8 cellular contexts compared by ENCODE assay signal in genomic region chr15:82647835-82648256, GRCh38. TPM values are rescaled to one million over a fixed set of nuclear protein-coding genes. Genes with fewer than 3 reads are reported as not detected.
DNase-seq lines count a peak whose midpoint lies in the region; ATAC-seq, FAIRE-seq and TF ChIP-seq lines count a peak whose summit lies in the region.
"Had no signal": no experiment of that assay in that cellular context is flagged by ENCODE, and none has a peak within 500 bp of the region (broad histone marks: within the 10 kb centered on the region; RNA-seq: fewer than 3 reads in every experiment).

No MANE protein-coding gene starts in this region.

- no peak for FAIRE-seq in endothelial cell of umbilical vein (lab: Jason Lieb, UNC)

- H4K20me1 ChIP-seq in endothelial cell of umbilical vein (replicated peaks; ENCODE audit: control insufficient read depth, extremely low read depth, insufficient read depth, low read length) = no peaks in the 10 kb centered on the region

- H3K4me1 ChIP-seq in endothelial cell of umbilical vein (ENCODE audit: control insufficient read depth, extremely low read depth, insufficient read depth, low read length) = no peaks in the 10 kb centered on the region
- H3K4me1 ChIP-seq in tibial nerve = peaks cover 0 to 41% (median 16%) of the 10 kb centered on the region in 4 donors

- H3K27ac ChIP-seq in endothelial cell of umbilical vein (ENCODE audit: insufficient read depth, low read depth, low read length) (no peak overlapping the region), tibial nerve (peak overlapping the region; percentile 44 to 89 (median 60))

- dilution Hi-C loops in endothelial cell of umbilical vein (cut with MboI; ENCODE audit: extremely low pct_ligation_motif_present, low sequenced_read_pairs) = no loop called here

- no peaks in the 10 kb centered on the region for H3K9me3 Mint-ChIP-seq in HFFc6
- H3K9me3 Mint-ChIP-seq: T-helper 1 cell treated with Interleukin-12 subunit alpha and Interleukin-12 subunit beta and Interleukin-4 antibody, amounts not matched to agents 30 μg/mL and 1 μg/mL, for 36 hours had no signal

- TF ChIP-seq POLR2A in endothelial cell of umbilical vein (IDR thresholded peaks at IDR 0.05; ENCODE audit: low read depth, low read length) = no peak
- TF ChIP-seq POLR2A in tibial nerve (IDR thresholded peaks at IDR 0.05) = no peak

- H3K36me3 Mint-ChIP-seq in HFFc6 (ENCODE audit: low read depth) = no peaks in the 10 kb centered on the region

- TF ChIP-seq CTCF in HFFc6 (IDR thresholded peaks at IDR 0.05) (no peak), endothelial cell of umbilical vein (IDR thresholded peaks at IDR 0.05; ENCODE audit: extremely low read depth in 1 of 2, insufficient read depth in 1 of 2, low read depth in 1 of 2, low read length in 2 of 2) (no peak), omental fat pad (IDR thresholded peaks at IDR 0.05) (no peak), tibial nerve (IDR thresholded peaks at IDR 0.05) (no peak)

- no peaks in the 10 kb centered on the region for H3K36me3 ChIP-seq in endothelial cell of umbilical vein (ENCODE audit: control insufficient read depth in 2 of 2, extremely low read depth in 1 of 2, insufficient read depth in 2 of 2, low read length in 2 of 2)
- H3K36me3 ChIP-seq in tibial nerve = no peaks in the 10 kb centered on the region

- no peak overlapping the region for H3K27ac Mint-ChIP-seq in HFFc6
- H3K27ac Mint-ChIP-seq: T-helper 1 cell treated with Interleukin-12 subunit alpha and Interleukin-12 subunit beta and Interleukin-4 antibody, amounts not matched to agents 30 μg/mL and 1 μg/mL, for 36 hours had no signal

- intact Hi-C loops in endothelial cell of umbilical vein (cut with micrococcal nuclease) = no loop called here

- CTCF ChIA-PET in endothelial cell of umbilical vein (lab: Charles Lee) = no interaction called here

- no peak overlapping the region for H3K4me2 ChIP-seq in endothelial cell of umbilical vein (ENCODE audit: insufficient read depth, low read length)

- H2AFZ ChIP-seq in endothelial cell of umbilical vein (ENCODE audit: low read depth, low read length) = no peak overlapping the region

- peak; percentile 50 for ATAC-seq in omental fat pad (ENCODE audit: low FRiP score)

- H3K9ac ChIP-seq in endothelial cell of umbilical vein (replicated peaks; ENCODE audit: extremely low read depth, insufficient read depth, low read length) = no peak overlapping the region

- no peak for TF ChIP-seq EP300 in tibial nerve (IDR thresholded peaks at IDR 0.05)

- BruUV-seq in endothelial cell of umbilical vein (replicated peaks; lab: Mats Ljungman, UMichigan) = no TSS peak

- 0 to 3% methylated on average over 11 to 16 of the region's 49 CpGs for WGBS in tibial nerve, 2 donors

- peak overlapping the region; percentile 65 for H3K4me3 Mint-ChIP-seq in HFFc6
- H3K4me3 Mint-ChIP-seq: T-helper 1 cell treated with Interleukin-12 subunit alpha and Interleukin-12 subunit beta and Interleukin-4 antibody, amounts not matched to agents 30 μg/mL and 1 μg/mL, for 36 hours had no signal

- peaks cover 5% of the 10 kb centered on the region; the same call in 1 of the 2 replicates for H3K4me1 Mint-ChIP-seq in HFFc6 (ENCODE audit: low read depth)

- POLR2A ChIA-PET in endothelial cell of umbilical vein (lab: Charles Lee) = no interaction called here

- H3K27me3 ChIP-seq in endothelial cell of umbilical vein (ENCODE audit: control insufficient read depth in 2 of 2, insufficient read depth in 2 of 2, low read length in 2 of 2) = peaks cover 36 to 46% of the 10 kb centered on the region in 2 experiments
- peaks cover 0 to 20% of the 10 kb centered on the region in 2 donors for H3K27me3 ChIP-seq in tibial nerve

- no peaks in the 10 kb centered on the region for H3K9me1 ChIP-seq in endothelial cell of umbilical vein (replicated peaks; ENCODE audit: control insufficient read depth, extremely low read depth, insufficient read depth, low read length)

- H3K9me3 ChIP-seq in endothelial cell of umbilical vein (replicated peaks; ENCODE audit: control insufficient read depth, insufficient read depth, low read length) (no peaks in the 10 kb centered on the region), tibial nerve (no peaks in the 10 kb centered on the region)

- no peak for DNase-seq in HFFc6
- peak; percentile 33 to 37 for DNase-seq in activated CD4-positive, alpha-beta T cell treated with anti-CD3 and anti-CD28 coated beads, Interleukin-2, amount 50 U/mL, for 4 hours
- DNase-seq in endothelial cell of umbilical vein (ENCODE audit: low read depth, low spot score) = no peak
- no peak for DNase-seq in omental fat pad (ENCODE audit: low spot score)
- no peak for DNase-seq in tibial nerve (ENCODE audit: low spot score in 2 of 2)
- no peak for DNase-seq in LoVo (ENCODE audit: low spot score)
- DNase-seq in globus pallidus (ENCODE audit: low spot score) = no peak

- H3K79me2 ChIP-seq in endothelial cell of umbilical vein (ENCODE audit: control insufficient read depth, insufficient read depth, low read length) = no peaks in the 10 kb centered on the region

- H3K27me3 Mint-ChIP-seq in HFFc6 (ENCODE audit: insufficient read depth) = peaks cover 7% of the 10 kb centered on the region; the same call in 1 of the 2 replicates

- peak overlapping the region in 1 of 3 experiments; percentile 12 for H3K4me3 ChIP-seq in endothelial cell of umbilical vein (replicated peaks in 1 of 3; ENCODE audit: insufficient read depth in 1 of 3, low read depth in 1 of 3, low read length in 3 of 3)
- H3K4me3 ChIP-seq in tibial nerve = peak overlapping the region; percentile 40 to 82 (median 60)

TF ChIP-seq in endothelial cell of umbilical vein, 7 proteins besides CTCF, POLR2A, EP300 and RAD21:
- TF ChIP-seq EZH2 (IDR thresholded peaks at IDR 0.05; ENCODE audit: borderline replicate concordance, low read depth, low read length, severe bottlenecking) = peak; percentile 78
- TF ChIP-seq, protein P1, sequence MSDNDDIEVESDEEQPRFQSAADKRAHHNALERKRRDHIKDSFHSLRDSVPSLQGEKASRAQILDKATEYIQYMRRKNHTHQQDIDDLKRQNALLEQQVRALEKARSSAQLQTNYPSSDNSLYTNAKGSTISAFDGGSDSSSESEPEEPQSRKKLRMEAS (IDR thresholded peaks at IDR 0.05; ENCODE audit: insufficient read depth, insufficient read length) = no peak

RNA-seq across cellular contexts. Expression of gene CPEB1, which starts 0.7 kb away (rescaled TPM):
- total RNA-seq in HFFc6 (2021; fragmentation: NEBNext Ultra II Directional; extraction: Animal tissue kit (Norgen Biotek cat#: 25700)) = 1 to 10 TPM; 4.3 to 6.8 (median 5.6) TPM
- total RNA-seq in endothelial cell of umbilical vein = not detected in 2 replicates
- not detected in 2 replicates for polyA plus RNA-seq in endothelial cell of umbilical vein
- polyA plus RNA-seq in endothelial cell of umbilical vein (2011; cell fraction: cytosol; rRNA removed) = not detected in 2 replicates
- not detected in 2 replicates for polyA plus RNA-seq in endothelial cell of umbilical vein (2011; cell fraction: nucleus; rRNA removed)
- polyA plus RNA-seq in endothelial cell of umbilical vein (2012) = not detected in 2 replicates
- 0.23 TPM in 1 of 2 replicates, not detected in the other for polyA minus RNA-seq in endothelial cell of umbilical vein
- polyA minus RNA-seq in endothelial cell of umbilical vein (2011; cell fraction: cytosol; rRNA and poly(A)+ RNA removed) = not detected
- polyA minus RNA-seq in endothelial cell of umbilical vein (2011; cell fraction: nucleus; rRNA and poly(A)+ RNA removed) = not detected in 2 replicates
- 1 to 10 TPM; 1.3 to 5.0 (median 3.8) TPM for total RNA-seq in omental fat pad
- 10 to 100 TPM; 16.2 to 29.5 (median 23.0) TPM for total RNA-seq in tibial nerve

Comparison
In these comparisons a context has a peak if more than half of its experiments do, and no peak if none do; other contexts are left out.
1. DNase-seq: peak in activated CD4-positive, alpha-beta T cell treated with anti-CD3 and anti-CD28 coated beads, Interleukin-2, amount 50 U/mL, for 4 hours (2 of 2); none in HFFc6 (single experiment), endothelial cell of umbilical vein (single experiment), omental fat pad (single experiment), tibial nerve (0 of 2), LoVo (single experiment) and globus pallidus (single experiment).